24 cellular contexts compared by ENCODE assay signal in genomic region chr9:109556786-109557185, GRCh38. TPM values are rescaled to one million over a fixed set of nuclear protein-coding genes. Genes with fewer than 3 reads are reported as not detected.
A peak's percentile ranks its signal among the peaks of the same experiment; 100 is the strongest.
DNase-seq lines count a peak whose midpoint lies in the region; ATAC-seq and TF ChIP-seq lines count a peak whose summit lies in the region.
"Had no signal": no experiment of that assay in that cellular context is flagged by ENCODE, and none has a peak within 500 bp of the region (broad histone marks: within the 10 kb centered on the region; RNA-seq: fewer than 3 reads in every experiment).

No MANE protein-coding gene starts in this region.

- no peaks in the 10 kb centered on the region for H3F3A ChIP-seq in PC-3 (ENCODE audit: low read length, unreplicated experiment)

- no peak for ATAC-seq in PC-3
- ATAC-seq: GM12878, HepG2, K562 had no signal

- H4K20me1 ChIP-seq in PC-3 (ENCODE audit: low read length): no peaks in the 10 kb centered on the region
- H4K20me1 ChIP-seq: BLaER1 had no signal

- BruUV-seq in PC-3 (replicated peaks; lab: Mats Ljungman, UMichigan): no TSS peak

- no peak for TF ChIP-seq EP300 in esophagus muscularis mucosa (IDR thresholded peaks at IDR 0.05)

- H3K79me2 ChIP-seq in PC-3 (ENCODE audit: low read length): no peaks in the 10 kb centered on the region

- 85% methylated on average over 3 of the region's 3 CpGs for WGBS in esophagus muscularis mucosa

- H3K4me1 ChIP-seq in SJCRH30 (peaks cover 30% of the 10 kb centered on the region), esophagus muscularis mucosa (no peaks in the 10 kb centered on the region), PC-3 (ENCODE audit: insufficient read depth, low read length) (no peaks in the 10 kb centered on the region)

- H3K9me2 ChIP-seq in PC-3 (replicated peaks; ENCODE audit: low read length): no peaks in the 10 kb centered on the region
- H3K9me2 ChIP-seq: SK-N-SH had no signal

- no peak overlapping the region for H3K4me3 Mint-ChIP-seq in nephron progenitor cell
- H3K4me3 Mint-ChIP-seq: CD4-positive, alpha-beta T cell had no signal

- CTCF ChIA-PET in PC-3 (lab: Charles Lee): interaction anchor here (0.6 kb wide), 1 partner anchor 19 kb away, joined by 5 read pairs; no protein-coding TSS in a partner anchor

- H3K4me2 ChIP-seq in PC-3 (ENCODE audit: low read length): no peak overlapping the region
- H3K4me2 ChIP-seq: BLaER1, SK-N-SH had no signal

- no peaks in the 10 kb centered on the region for H3K27me3 ChIP-seq in SJCRH30
- H3K27me3 ChIP-seq in esophagus muscularis mucosa: no peaks in the 10 kb centered on the region
- no peaks in the 10 kb centered on the region for H3K27me3 ChIP-seq in PC-3 (ENCODE audit: low read length)
- H3K27me3 ChIP-seq: BLaER1 had no signal

- H3K4me3 ChIP-seq in SJCRH30 (no peak overlapping the region), esophagus muscularis mucosa (no peak overlapping the region), PC-3 (ENCODE audit: low read length) (no peak overlapping the region)
- H3K4me3 ChIP-seq: BLaER1, GM12878, K562 had no signal

- H3K27ac Mint-ChIP-seq in nephron progenitor cell: peak overlapping the region; percentile 55
- H3K27ac Mint-ChIP-seq: CD4-positive, alpha-beta T cell had no signal

- DNase-seq in SJCRH30: no peak
- peak; percentile 50 for DNase-seq in esophagus muscularis mucosa (ENCODE audit: extremely low spot score)
- DNase-seq in nephron progenitor cell: no peak
- no peak for DNase-seq in PC-3
- DNase-seq in NCI-H69 (lab: John Stamatoyannopoulos, UW): no peak
- DNase-seq in SW 1271 (lab: John Stamatoyannopoulos, UW): no peak
- no peak for DNase-seq in KBM-7
- DNase-seq: ACHN; CD4-positive, alpha-beta T cell; COR-L47; DMS 273 treated with DMSO at 0.1 percent for 48 hours; DMS79 treated with DMSO at 0.1 percent for 48 hours; H7; NCI-H1105; NCI-H2081; NCI-H2171 treated with DMSO at 0.1 percent for 48 hours; NCI-H526; OCI-M1; SHP77 treated with DMSO at 0.1 percent for 48 hours; SK-N-SH had no signal

- in situ Hi-C loops in KBM-7 (cut with MboI; ENCODE audit: low pct_unique_long_range_greater_than_20kb, low sequenced_read_pairs): no loop called here

- intact Hi-C loops in esophagus muscularis mucosa (cut with DNase I) (loop anchor here (5.0 kb wide), 1 partner anchor 676 kb away; no protein-coding TSS in a partner anchor), PC-3 (cut with micrococcal nuclease) (no loop called here)

- peak overlapping the region; percentile 73 for H3K27ac ChIP-seq in SJCRH30
- H3K27ac ChIP-seq in esophagus muscularis mucosa (replicated peaks in 1 of 4): no peak overlapping the region
- H3K27ac ChIP-seq in PC-3 (ENCODE audit: low read length): no peak overlapping the region
- H3K27ac ChIP-seq: BLaER1 had no signal

- TF ChIP-seq CTCF in esophagus muscularis mucosa (IDR thresholded peaks at IDR 0.05): no peak
- TF ChIP-seq CTCF in nephron progenitor cell (IDR thresholded peaks at IDR 0.05): no peak
- TF ChIP-seq CTCF in PC-3 (conservative IDR thresholded peaks at IDR 0.05; ENCODE audit: low read depth, low read length): no peak

- no peak for TF ChIP-seq POLR2A in esophagus muscularis mucosa (IDR thresholded peaks at IDR 0.05; ENCODE audit: low read depth)

- H3K9ac ChIP-seq in PC-3 (ENCODE audit: low read length): no peak overlapping the region
- H3K9ac ChIP-seq: BLaER1, SK-N-SH had no signal

- H3K36me3 ChIP-seq in SJCRH30 (no peaks in the 10 kb centered on the region), esophagus muscularis mucosa (no peaks in the 10 kb centered on the region), PC-3 (ENCODE audit: low read depth, low read length) (no peaks in the 10 kb centered on the region)
- H3K36me3 ChIP-seq: BLaER1 had no signal

- H3K4me1 Mint-ChIP-seq in nephron progenitor cell: peaks cover 45% of the 10 kb centered on the region

- H3K9me3 Mint-ChIP-seq in nephron progenitor cell: no peaks in the 10 kb centered on the region
- H3K9me3 Mint-ChIP-seq: CD4-positive, alpha-beta T cell had no signal

- H2AFZ ChIP-seq in PC-3 (ENCODE audit: low read length): no peak overlapping the region

- H3K9me3 ChIP-seq in SJCRH30 (replicated peaks): no peaks in the 10 kb centered on the region
- H3K9me3 ChIP-seq in esophagus muscularis mucosa: no peaks in the 10 kb centered on the region
- H3K9me3 ChIP-seq in PC-3 (ENCODE audit: low read length): no peaks in the 10 kb centered on the region
- H3K9me3 ChIP-seq: BLaER1, SK-N-SH had no signal

- POLR2A ChIA-PET in PC-3 (lab: Charles Lee; ENCODE audit: unreplicated experiment): no interaction called here

- peaks cover 18% of the 10 kb centered on the region for H3K27me3 Mint-ChIP-seq in nephron progenitor cell (ENCODE audit: low read depth, poor library complexity)

- no peaks in the 10 kb centered on the region for H3K36me3 Mint-ChIP-seq in nephron progenitor cell (ENCODE audit: low read depth)

RNA-seq across cellular contexts. Expression of gene PTPN3, which starts 58.7 kb away (rescaled TPM):
- 6.3 and 8.1 TPM in 2 replicates for total RNA-seq in SJCRH30 (2014; rRNA removed; shearing (Covaris generic))
- total RNA-seq in esophagus muscularis mucosa (1 to 10 TPM in 3 of 4 donors, under 1 TPM in 1; 0.83 to 2.0 (median 1.3) TPM), PC-3 (2014; rRNA removed) (8.4 and 8.7 TPM in 2 replicates)
- total RNA-seq: CD4-positive, alpha-beta T cell had no signal
